In genomic region chr1:164578474-164579200, GRCh38 we compare ENCODE assay signal across 25 cellular contexts. TPM values are rescaled to one million over a fixed set of nuclear protein-coding genes. Genes with fewer than 3 reads are reported as not detected.
DNase-seq lines count a peak whose midpoint lies in the region; ATAC-seq, FAIRE-seq and TF ChIP-seq lines count a peak whose summit lies in the region.
"Had no signal": no experiment of that assay in that cellular context is flagged by ENCODE, and none has a peak within 500 bp of the region (broad histone marks: within the 10 kb centered on the region; RNA-seq: fewer than 3 reads in every experiment).

No MANE protein-coding gene starts in this region.

- H3K4me2 ChIP-seq in mesendoderm (ENCODE audit: low read length): no peak overlapping the region

- H3K4ac ChIP-seq in mesendoderm (ENCODE audit: low read depth, low read length): peak overlapping the region; percentile 85

- peaks cover 66% of the 10 kb centered on the region for H3K36me3 Mint-ChIP-seq in brain

- H3K36me3 ChIP-seq in HUES48 (ENCODE audit: control insufficient read depth, insufficient read depth, low read length) (peaks cover 5% of the 10 kb centered on the region), mesendoderm (ENCODE audit: control insufficient read depth, insufficient read depth, low read length) (no peaks in the 10 kb centered on the region), tibial artery (peaks cover 0 to 9% (median 0%) of the 10 kb centered on the region in 3 donors), small intestine (ENCODE audit: control insufficient read depth in 2 of 2, insufficient read depth in 2 of 2, low read length in 2 of 2) (peaks cover 0 to 2% of the 10 kb centered on the region in 2 donors)

- DNase-seq in mesendoderm: peak; percentile 71
- DNase-seq in tibial artery: no peak
- no peak for DNase-seq in small intestine
- no peak for DNase-seq in foreskin keratinocyte
- DNase-seq: activated CD4-positive, alpha-beta T cell treated with anti-CD3 and anti-CD28 coated beads for 48 hours; activated effector memory CD4-positive, alpha-beta T cell treated with anti-CD3 and anti-CD28 coated beads, Interleukin-2, amount 50 U/mL, for 16 hours; amniotic stem cell; CD8-positive, alpha-beta memory T cell; DND-41; effector CD8-positive, alpha-beta T cell; heart left ventricle; naive thymus-derived CD8-positive, alpha-beta T cell; NCI-H1048; NCI-H2081; NCI-H526; SHP77; stimulated activated CD4-positive, alpha-beta T cell treated with anti-CD3 and anti-CD28 coated beads, Interleukin-4, amount 100 ng/mL, for 1 hour; stomach had no signal

- H3K4me1 Mint-ChIP-seq in brain: peaks cover 73% of the 10 kb centered on the region
- H3K4me1 Mint-ChIP-seq: CD8-positive, alpha-beta memory T cell; naive thymus-derived CD8-positive, alpha-beta T cell had no signal

- H3K9ac ChIP-seq in HUES48 (ENCODE audit: low read depth, low read length) (no peak overlapping the region), mesendoderm (ENCODE audit: low read length) (no peak overlapping the region)

- peak overlapping the region in 1 of 5 experiments; percentile 54 for H3K4me3 Mint-ChIP-seq in brain
- H3K4me3 Mint-ChIP-seq: CD8-positive, alpha-beta memory T cell; naive thymus-derived CD8-positive, alpha-beta T cell had no signal

- H2BK120ac ChIP-seq in mesendoderm (ENCODE audit: low read depth, low read length): no peak overlapping the region

- intact Hi-C loops in tibial artery (cut with DNase I; ENCODE audit: low total_unique reads): no loop called here

- TF ChIP-seq CTCF in brain (conservative IDR thresholded peaks at IDR 0.05) (no peak), tibial artery (IDR thresholded peaks at IDR 0.05) (no peak), foreskin keratinocyte (conservative IDR thresholded peaks at IDR 0.05) (no peak)

- H3K9me3 ChIP-seq in HUES48 (ENCODE audit: control insufficient read depth, insufficient read depth, low read length): no peaks in the 10 kb centered on the region
- H3K9me3 ChIP-seq in tibial artery: no peaks in the 10 kb centered on the region
- H3K9me3 ChIP-seq in small intestine (ENCODE audit: control insufficient read depth, low read depth): no peaks in the 10 kb centered on the region
- H3K9me3 ChIP-seq: heart left ventricle, stomach had no signal

- H2BK15ac ChIP-seq in mesendoderm (replicated peaks; ENCODE audit: low read depth): no peak overlapping the region

- H3K9me3 Mint-ChIP-seq in brain: no peaks in the 10 kb centered on the region

- no peak overlapping the region for H2AK5ac ChIP-seq in mesendoderm (ENCODE audit: low read length)

- no peak overlapping the region for H3K4me3 ChIP-seq in HUES48 (ENCODE audit: low read depth, low read length)
- H3K4me3 ChIP-seq in mesendoderm (ENCODE audit: low read length): no peak overlapping the region
- H3K4me3 ChIP-seq in tibial artery: no peak overlapping the region
- H3K4me3 ChIP-seq in small intestine (ENCODE audit: low read depth in 1 of 2, low read length in 2 of 2): no peak overlapping the region
- H3K4me3 ChIP-seq: heart left ventricle, skin epidermis, stomach had no signal

- H3K4me1 ChIP-seq in HUES48 (ENCODE audit: control insufficient read depth, insufficient read depth, low read length) (peaks cover 70% of the 10 kb centered on the region), mesendoderm (ENCODE audit: control insufficient read depth, low read depth, low read length) (peaks cover 12% of the 10 kb centered on the region), tibial artery (peaks cover 0 to 64% (median 40%) of the 10 kb centered on the region in 4 donors), small intestine (ENCODE audit: control insufficient read depth in 2 of 2, insufficient read depth in 1 of 2, low read depth in 1 of 2, low read length in 1 of 2) (peaks cover 0 to 6% of the 10 kb centered on the region in 2 donors), foreskin keratinocyte (peaks cover 3% of the 10 kb centered on the region)

- no peak overlapping the region for H3K56ac ChIP-seq in mesendoderm (ENCODE audit: low read length)

- peaks cover 6% of the 10 kb centered on the region for H3K27me3 Mint-ChIP-seq in brain
- H3K27me3 Mint-ChIP-seq: CD8-positive, alpha-beta memory T cell had no signal

- peaks cover 17% of the 10 kb centered on the region for H3K79me2 ChIP-seq in mesendoderm (ENCODE audit: control insufficient read depth, insufficient read depth, low read length)

- no peak for ATAC-seq in foreskin keratinocyte
- ATAC-seq in HG03457 (IDR thresholded peaks at IDR 0.05; ENCODE audit: unreplicated experiment): no peak
- ATAC-seq: naive thymus-derived CD8-positive, alpha-beta T cell had no signal

- H3K27ac Mint-ChIP-seq in brain: peak overlapping the region in 3 of 5 experiments; percentile 40 to 92 (median 89)
- H3K27ac Mint-ChIP-seq: CD8-positive, alpha-beta memory T cell; naive thymus-derived CD8-positive, alpha-beta T cell had no signal

- peaks cover 9% of the 10 kb centered on the region for H3K79me1 ChIP-seq in mesendoderm (ENCODE audit: low read length)

- H3K23ac ChIP-seq in mesendoderm (ENCODE audit: low read length): no peak overlapping the region

- no peak overlapping the region for H2BK5ac ChIP-seq in mesendoderm (ENCODE audit: low read length)

- H4K5ac ChIP-seq in mesendoderm (ENCODE audit: low read length): no peak overlapping the region

- FAIRE-seq in small intestine (lab: Jason Lieb, UNC): no peak
- FAIRE-seq: keratinocyte, TTC549 had no signal

- no peak overlapping the region for H4K8ac ChIP-seq in mesendoderm (ENCODE audit: low read depth, low read length)

- WGBS in mesendoderm (ENCODE audit: extremely low coverage, insufficient coverage, low lambda C conversion rate): no CpG with 5 or more reads among the region's 4 CpGs
- WGBS in small intestine, 3 donors: 70 to 86% (median 77%) methylated on average over 4 of the region's 4 CpGs

- H3K27ac ChIP-seq in HUES48 (ENCODE audit: low read depth, low read length): peak overlapping the region; percentile 63
- peak overlapping the region; percentile 67 for H3K27ac ChIP-seq in mesendoderm (ENCODE audit: low read depth, low read length)
- H3K27ac ChIP-seq in tibial artery: peak overlapping the region; percentile 5 to 80
- H3K27ac ChIP-seq in small intestine (ENCODE audit: low read depth in 1 of 2, low read length in 1 of 2): no peak overlapping the region
- no peak overlapping the region for H3K27ac ChIP-seq in foreskin keratinocyte
- H3K27ac ChIP-seq: skin epidermis had no signal

- H3K27me3 ChIP-seq in HUES48 (ENCODE audit: control insufficient read depth, insufficient read depth, low read length) (no peaks in the 10 kb centered on the region), mesendoderm (ENCODE audit: insufficient read depth, low read length, poor library complexity) (no peaks in the 10 kb centered on the region), tibial artery (no peaks in the 10 kb centered on the region), small intestine (ENCODE audit: control insufficient read depth in 2 of 2, insufficient read depth in 2 of 2, low read length in 2 of 2) (no peaks in the 10 kb centered on the region), foreskin keratinocyte (no peaks in the 10 kb centered on the region)
- H3K27me3 ChIP-seq: heart left ventricle, stomach had no signal

- peak overlapping the region; percentile 44 for H3K18ac ChIP-seq in mesendoderm (ENCODE audit: low read length)

RNA-seq across cellular contexts. Expression of gene PBX1, which starts 19.7 kb away (rescaled TPM):
- 72.1 TPM for polyA plus RNA-seq in brain (ENCODE audit: insufficient read depth, low read depth, low replicate concordance)
- polyA plus RNA-seq in mesendoderm (2013, experiment 1 of 2): 43.0 TPM
- 42.7 TPM for polyA plus RNA-seq in mesendoderm (2013, experiment 2 of 2)
- polyA plus RNA-seq in small intestine: 10 to 100 TPM; 12.5 to 16.4 (median 12.7) TPM
- 2.8 and 3.3 TPM in 2 replicates for total RNA-seq in foreskin keratinocyte
- 1.1 and 1.3 TPM in 2 replicates for polyA plus RNA-seq in foreskin keratinocyte
- total RNA-seq: OCI-LY7 had no signal

Comparison
In these comparisons a context has a peak if more than half of its experiments do, and no peak if none do; other contexts are left out.
1. H3K27ac ChIP-seq: peak in HUES48 (single experiment), mesendoderm (single experiment) and tibial artery (2 of 2); none in small intestine (0 of 2) and foreskin keratinocyte (single experiment).